22 cellular contexts compared by ENCODE assay signal in genomic region chr9:119177141-119177540, GRCh38.
"Had no signal": no experiment of that assay in that cellular context is flagged by ENCODE, and none has a peak within 500 bp of the region (broad histone marks: within the 10 kb centered on the region; RNA-seq: fewer than 3 reads in every experiment).

No MANE protein-coding gene starts in this region.

- H3K36me3 Mint-ChIP-seq: memory B cell; naive thymus-derived CD4-positive, alpha-beta T cell; stimulated activated effector memory CD8-positive, alpha-beta T cell treated with anti-CD3 and anti-CD28 coated beads, Interleukin-12 subunit alpha, Interleukin-12 subunit beta, amount 100 ng/mL, for 72 hours had no signal

- H3K27me3 Mint-ChIP-seq: memory B cell; naive thymus-derived CD4-positive, alpha-beta T cell had no signal

- H3K4me1 Mint-ChIP-seq: memory B cell; naive thymus-derived CD4-positive, alpha-beta T cell; stimulated activated effector memory CD8-positive, alpha-beta T cell treated with anti-CD3 and anti-CD28 coated beads, Interleukin-12 subunit alpha, Interleukin-12 subunit beta, amount 100 ng/mL, for 72 hours had no signal

- H3K4me3 ChIP-seq: lung, ovary, psoas muscle, sigmoid colon, stomach, thoracic aorta, tibial nerve, upper lobe of left lung, uterus had no signal

- DNase-seq: cortex of kidney; effector CD4-positive, alpha-beta T cell; midbrain; naive thymus-derived CD4-positive, alpha-beta T cell; occipital lobe; ovary; psoas muscle; right cardiac atrium; sigmoid colon; stimulated activated CD4-positive, alpha-beta T cell treated with anti-CD3 and anti-CD28 coated beads, Interleukin-2, amount 100 ng/mL, for 24 hours; stimulated activated CD4-positive, alpha-beta T cell treated with anti-CD3 and anti-CD28 coated beads, Interleukin-4, amount 100 ng/mL, for 24 hours; stimulated activated naive CD4-positive, alpha-beta T cell treated with Interleukin-2 at 50 U/mL for 16 hours; stomach; upper lobe of left lung; uterus had no signal

- H3K27ac Mint-ChIP-seq: memory B cell; naive thymus-derived CD4-positive, alpha-beta T cell; stimulated activated effector memory CD8-positive, alpha-beta T cell treated with anti-CD3 and anti-CD28 coated beads, Interleukin-12 subunit alpha, Interleukin-12 subunit beta, amount 100 ng/mL, for 72 hours had no signal

- H3K27me3 ChIP-seq: ovary, sigmoid colon, stomach, tibial nerve, upper lobe of left lung, uterus had no signal

- H3K36me3 ChIP-seq: ovary, sigmoid colon, stomach, thoracic aorta, tibial nerve, upper lobe of left lung, uterus had no signal

- H3K4me3 Mint-ChIP-seq: memory B cell; naive thymus-derived CD4-positive, alpha-beta T cell; nephron; stimulated activated effector memory CD8-positive, alpha-beta T cell treated with anti-CD3 and anti-CD28 coated beads, Interleukin-12 subunit alpha, Interleukin-12 subunit beta, amount 100 ng/mL, for 72 hours had no signal

- H3K27ac ChIP-seq: ovary, psoas muscle, sigmoid colon, stomach, thoracic aorta, tibial nerve, upper lobe of left lung, uterus had no signal

- H3K4me1 ChIP-seq: psoas muscle, stomach, tibial nerve, upper lobe of left lung, uterus had no signal

- H3K9me3 ChIP-seq: ovary, psoas muscle, sigmoid colon, stomach, thoracic aorta, tibial nerve, upper lobe of left lung, uterus had no signal

- ATAC-seq: left lobe of liver; naive thymus-derived CD4-positive, alpha-beta T cell; psoas muscle; right cardiac atrium; stimulated activated effector memory CD8-positive, alpha-beta T cell treated with anti-CD3 and anti-CD28 coated beads, Interleukin-12 subunit alpha, Interleukin-12 subunit beta, amount 100 ng/mL, for 72 hours had no signal
